Comparison of ENCODE assay signal across 20 cellular contexts in genomic region chr20:40438161-40438835, GRCh38.
"Had no signal": no experiment of that assay in that cellular context is flagged by ENCODE, and none has a peak within 500 bp of the region (broad histone marks: within the 10 kb centered on the region; RNA-seq: fewer than 3 reads in every experiment).

No MANE protein-coding gene starts in this region.

- H3K27me3 ChIP-seq: esophagus squamous epithelium, neural progenitor cell, pancreas, sigmoid colon, thyroid gland had no signal

- DNase-seq: activated CD4-positive, alpha-beta T cell treated with anti-CD3 and anti-CD28 coated beads, Interleukin-2, amount 10 ng/mL, durations not matched to agents 7 days and 5 days; activated CD8-positive, alpha-beta T cell treated with anti-CD3 and anti-CD28 coated beads, Interleukin-2, amount 10 ng/mL, durations not matched to agents 7 days and 5 days; activated naive CD4-positive, alpha-beta T cell treated with anti-CD3 and anti-CD28 coated beads for 36 hours; activated T-cell treated with anti-CD3 and anti-CD28 coated beads, Interleukin-2, amount 50 U/mL, for 24 hours; central memory CD4-positive, alpha-beta T cell; esophagus squamous epithelium; hippocampal formation; islet precursor cell; left ventricle myocardium superior; mucosa of descending colon; naive B cell; pancreas; sigmoid colon; stimulated activated naive CD4-positive, alpha-beta T cell treated with Interleukin-2 at 50 U/mL for 16 hours; T-helper 1 cell; T-helper 9 cell; thyroid gland had no signal

- H3K27ac ChIP-seq: coronary artery, neural progenitor cell, pancreas, sigmoid colon, thyroid gland had no signal

- H3K9ac ChIP-seq: neural progenitor cell had no signal

- H3K4me2 ChIP-seq: neural progenitor cell had no signal

- H3K4me1 ChIP-seq: pancreas, sigmoid colon, thyroid gland had no signal

- ATAC-seq: activated CD8-positive, alpha-beta T cell treated with anti-CD3 and anti-CD28 coated beads, Interleukin-2, amount 10 ng/mL, durations not matched to agents 7 days and 5 days; left ventricle myocardium superior; mucosa of descending colon; pancreas; SK-N-SH treated with all-trans-retinoic acid at 6 μM for 48 hours had no signal

- H3K36me3 ChIP-seq: esophagus squamous epithelium, neural progenitor cell, pancreas, sigmoid colon, thyroid gland had no signal

- H3K9me3 ChIP-seq: esophagus squamous epithelium, mucosa of descending colon, pancreas, sigmoid colon, thyroid gland had no signal

- H3K4me3 ChIP-seq: coronary artery, esophagus squamous epithelium, mucosa of descending colon, neural progenitor cell, pancreas, sigmoid colon, thyroid gland had no signal
